ENCODE assay signal across 28 cellular contexts in genomic region chr2:53286336-53286735, GRCh38.
DNase-seq lines count a peak whose midpoint lies in the region; ATAC-seq and TF ChIP-seq lines count a peak whose summit lies in the region.
"Had no signal": no experiment of that assay in that cellular context is flagged by ENCODE, and none has a peak within 500 bp of the region (broad histone marks: within the 10 kb centered on the region; RNA-seq: fewer than 3 reads in every experiment).

No MANE protein-coding gene starts in this region.

- DNase-seq in Caki2 (ENCODE audit: low read depth) (peak; percentile 53), IMR-90 (peak; percentile 45), amniotic epithelial cell (ENCODE audit: low read depth) (peak; percentile 71), iris pigment epithelial cell (ENCODE audit: low read depth) (peak; percentile 17), substantia nigra (lab: John Stamatoyannopoulos, UW) (no peak)
- no peak for DNase-seq in activated naive CD4-positive, alpha-beta T cell treated with anti-CD3 and anti-CD28 coated beads, Interleukin-2, amount 50 U/mL, for 16 hours
- DNase-seq: activated CD4-positive, CD25-positive, alpha-beta regulatory T cell treated with anti-CD3 and anti-CD28 coated beads, Interleukin-2, amount 50 U/mL, for 72 hours; activated CD8-positive, alpha-beta memory T cell treated with anti-CD3 and anti-CD28 coated beads for 24 hours; activated gamma-delta T cell; activated T-cell treated with anti-CD3 and anti-CD28 coated beads, Interleukin-2, amount 50 U/mL, for 1 hour; BE2C; DND-41; glutamatergic neuron; KG1; left colon; mesendoderm; NCI-H1436 treated with DMSO at 0.1 percent for 48 hours; NCI-H2107; NCI-H510A; nucleus accumbens; PC-9; SJCRH30 had no signal

- intact Hi-C loops in IMR-90 (cut with micrococcal nuclease), result no loop called here

- no peak overlapping the region for H3K4me2 ChIP-seq in IMR-90 (ENCODE audit: low read depth, low read length)
- H3K4me2 ChIP-seq: PC-9 had no signal

- H2AK5ac ChIP-seq in IMR-90 (ENCODE audit: low read depth, low read length), result no peak overlapping the region

- TF ChIP-seq CTCF in IMR-90 (conservative IDR thresholded peaks at IDR 0.05; ENCODE audit: low read depth, low read length), result no peak

- no peak for TF ChIP-seq POLR2A in IMR-90 (IDR thresholded peaks at IDR 0.05; ENCODE audit: low read depth, low read length)

- no CpG with 5 or more reads among the region's 2 CpGs for WGBS in IMR-90 (ENCODE audit: extremely low coverage in 2 of 2, insufficient read length in 1 of 2), 2 experiments

- no peaks in the 10 kb centered on the region for H3K27me3 ChIP-seq in IMR-90 (ENCODE audit: control insufficient read depth, insufficient read depth, low read length)
- H3K27me3 ChIP-seq: BE2C, cardiac muscle cell, SJCRH30, suprapubic skin had no signal

- no peak overlapping the region for H4K91ac ChIP-seq in IMR-90 (ENCODE audit: insufficient read depth, low read depth, low read length)

- H4K5ac ChIP-seq in IMR-90 (ENCODE audit: low read depth, low read length), result no peak overlapping the region

- in situ Hi-C loops in Caki2 (cut with HindIII; ENCODE audit: low pct_unique_long_range_greater_than_20kb, low sequenced_read_pairs), result no loop called here
- in situ Hi-C loops in IMR-90 (cut with MboI; ENCODE audit: low sequenced_read_pairs), result no loop called here

- no peak overlapping the region for H2BK20ac ChIP-seq in IMR-90 (ENCODE audit: low read depth, low read length)

- BruUV-seq in IMR-90 (replicated peaks; lab: Mats Ljungman, UMichigan), result no TSS peak

- no peaks in the 10 kb centered on the region for H3K9me3 ChIP-seq in IMR-90 (ENCODE audit: control insufficient read depth, insufficient read depth, low read length)
- H3K9me3 ChIP-seq: BE2C, SJCRH30, suprapubic skin had no signal

- ATAC-seq in IMR-90 (ENCODE audit: low read depth) (no peak), HG03095 (IDR thresholded peaks at IDR 0.05; ENCODE audit: unreplicated experiment) (no peak), GM21367 (IDR thresholded peaks at IDR 0.05; ENCODE audit: unreplicated experiment) (no peak)
- ATAC-seq: GM12878; left colon; stimulated activated effector memory CD8-positive, alpha-beta T cell treated with anti-CD3 and anti-CD28 coated beads, Interleukin-12 subunit alpha, Interleukin-12 subunit beta, amount 100 ng/mL, for 72 hours had no signal

- H2AFZ ChIP-seq in IMR-90 (replicated peaks; ENCODE audit: low read length, poor library complexity), result no peak overlapping the region
- H2AFZ ChIP-seq: PC-9 had no signal

- H3K9me1 ChIP-seq in IMR-90 (ENCODE audit: insufficient read depth, low read length), result no peaks in the 10 kb centered on the region

- H3K18ac ChIP-seq in IMR-90 (ENCODE audit: low read depth, low read length), result no peak overlapping the region

- no peak overlapping the region for H2BK120ac ChIP-seq in IMR-90 (ENCODE audit: low read depth, low read length)

- H3K9ac ChIP-seq in IMR-90 (ENCODE audit: low read depth, low read length), result no peak overlapping the region

- POLR2A ChIA-PET in IMR-90 (lab: Charles Lee; ENCODE audit: unreplicated experiment), result no interaction called here

- H3K4me1 ChIP-seq in IMR-90 (ENCODE audit: control insufficient read depth, insufficient read depth, low read length), result no peaks in the 10 kb centered on the region
- H3K4me1 ChIP-seq: BE2C, SJCRH30, suprapubic skin had no signal

- H2BK15ac ChIP-seq in IMR-90 (ENCODE audit: low read depth, low read length), result no peak overlapping the region

- H3K56ac ChIP-seq in IMR-90 (ENCODE audit: extremely low read depth, insufficient read depth, low read length), result no peak overlapping the region

- H4K20me1 ChIP-seq in IMR-90 (ENCODE audit: insufficient read depth, low read length), result no peaks in the 10 kb centered on the region

- no peak overlapping the region for H2AK9ac ChIP-seq in IMR-90 (replicated peaks; ENCODE audit: low read depth, low read length, poor library complexity)

- H3K27ac ChIP-seq in IMR-90 (ENCODE audit: insufficient read depth, low read length), result no peak overlapping the region
- no peak overlapping the region for H3K27ac ChIP-seq in substantia nigra (ENCODE audit: low read depth, low read length, poor library complexity, severe bottlenecking)
- H3K27ac ChIP-seq: cardiac muscle cell, PC-9, SJCRH30, suprapubic skin had no signal

- no peak for TF ChIP-seq RAD21 in IMR-90 (IDR thresholded peaks at IDR 0.05; ENCODE audit: low read length)

- H4K8ac ChIP-seq in IMR-90 (ENCODE audit: low read depth in 2 of 2, low read length in 2 of 2), result no peak overlapping the region

- no peak overlapping the region for H3K14ac ChIP-seq in IMR-90 (replicated peaks; ENCODE audit: low read depth, low read length)

- dilution Hi-C loops in IMR-90 (cut with HindIII; ENCODE audit: low sequenced_read_pairs, unreplicated experiment), result no loop called here

- H3K4me3 ChIP-seq in IMR-90 (ENCODE audit: insufficient read depth, low read depth, low read length), result no peak overlapping the region
- H3K4me3 ChIP-seq: cardiac muscle cell, GM12878, PC-9, SJCRH30, suprapubic skin had no signal

- CTCF ChIA-PET in IMR-90 (lab: Yijun Ruan, JAX), result no interaction called here

- H3K36me3 ChIP-seq in IMR-90 (ENCODE audit: control insufficient read depth, insufficient read depth, low read length), result no peaks in the 10 kb centered on the region
- H3K36me3 ChIP-seq: BE2C, cardiac muscle cell, SJCRH30, suprapubic skin had no signal

- H3K4ac ChIP-seq in IMR-90 (ENCODE audit: low read depth, low read length), result no peak overlapping the region

- H2BK5ac ChIP-seq in IMR-90 (ENCODE audit: low read depth, low read length, poor library complexity, severe bottlenecking), result no peak overlapping the region

- H3K23ac ChIP-seq in IMR-90 (ENCODE audit: low read depth, low read length), result no peak overlapping the region

- H3K79me1 ChIP-seq in IMR-90 (ENCODE audit: low read depth in 1 of 2, low read length in 2 of 2), result no peaks in the 10 kb centered on the region

TF ChIP-seq in IMR-90, 13 proteins besides CTCF, POLR2A, EP300 and RAD21:
- TF ChIP-seq MXI1 (IDR thresholded peaks at IDR 0.05; ENCODE audit: borderline replicate concordance, low read depth, low read length), result no peak
- TF ChIP-seq CEBPB (IDR thresholded peaks at IDR 0.05; ENCODE audit: low read depth, low read length), result peak; percentile 82

Comparison
In these comparisons a context has a peak if more than half of its experiments do, and no peak if none do; other contexts are left out.
1. DNase-seq: peak in Caki2 (single experiment), IMR-90 (single experiment), amniotic epithelial cell (single experiment) and iris pigment epithelial cell (single experiment); none in activated naive CD4-positive, alpha-beta T cell treated with anti-CD3 and anti-CD28 coated beads, Interleukin-2, amount 50 U/mL, for 16 hours (single experiment) and substantia nigra (0 of 49).